In the genomic region with DNA sequence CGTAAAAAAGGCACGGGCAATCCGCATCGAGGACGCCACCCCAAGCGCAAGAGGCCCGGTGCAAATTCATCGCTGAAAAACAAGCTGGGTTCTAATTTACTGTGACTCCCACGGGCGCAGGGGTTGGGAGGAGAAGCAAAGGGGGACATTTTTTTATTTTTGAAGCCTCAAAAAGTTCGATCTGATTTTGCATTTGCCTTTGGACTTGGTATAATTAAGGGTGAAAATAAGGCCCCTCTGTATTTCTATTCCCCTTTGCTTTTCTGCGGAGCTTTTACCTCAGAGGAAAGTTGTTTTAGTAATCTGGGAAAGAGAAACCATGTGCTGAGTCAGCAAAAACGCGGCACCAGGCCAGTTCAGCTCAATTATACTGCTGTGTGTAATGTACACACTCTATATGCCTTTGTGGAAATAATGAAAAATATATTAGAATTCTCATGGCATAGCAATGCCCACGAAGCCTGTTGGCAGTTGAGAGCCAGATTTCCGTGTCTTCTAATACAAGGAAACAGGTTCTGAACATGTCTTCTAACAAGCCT, we compare ENCODE assay signal across 14 cellular contexts.
DNase-seq lines count a peak whose midpoint lies in the region; ATAC-seq and TF ChIP-seq lines count a peak whose summit lies in the region.
"Had no signal": no experiment of that assay in that cellular context is flagged by ENCODE, and none has a peak within 500 bp of the region (broad histone marks: within the 10 kb centered on the region; RNA-seq: fewer than 3 reads in every experiment).

No MANE protein-coding gene starts in this region.

- no peak overlapping the region for H3K4ac ChIP-seq in H9 (ENCODE audit: low read depth, low read length)

- no peak overlapping the region for H3K14ac ChIP-seq in H9 (ENCODE audit: insufficient read depth, low read length)

- DNase-seq in H9 = no peak
- no peak for DNase-seq in RWPE1 (ENCODE audit: low spot score)
- DNase-seq in fibroblast of mammary gland (ENCODE audit: low read depth) = peak; percentile 20
- DNase-seq in progenitor cell of endocrine pancreas (ENCODE audit: low spot score, unreplicated experiment) = no peak
- no peak for DNase-seq in NCI-H128 (lab: John Stamatoyannopoulos, UW; ENCODE audit: unreplicated experiment)
- DNase-seq in AML-193 (lab: John Stamatoyannopoulos, UW) = no peak
- DNase-seq in activated effector memory CD4-positive, alpha-beta T cell treated with anti-CD3 and anti-CD28 coated beads, Interleukin-2, amount 50 U/mL, for 16 hours = no peak
- DNase-seq: activated naive CD4-positive, alpha-beta T cell treated with anti-CD3 and anti-CD28 coated beads for 36 hours; NCI-H1092; NCI-H524 treated with DMSO at 0.1 percent for 48 hours; right cardiac atrium had no signal

- H3K27ac Mint-ChIP-seq in H9 (no peak overlapping the region), progenitor cell of endocrine pancreas (no peak overlapping the region)
- H3K27ac Mint-ChIP-seq: activated naive CD4-positive, alpha-beta T cell treated with anti-CD3 and anti-CD28 coated beads for 36 hours had no signal

- H3K4me2 ChIP-seq in H9 (ENCODE audit: insufficient read depth, insufficient read length, low read length) = peak overlapping the region; percentile 46

- no peak overlapping the region for H4K5ac ChIP-seq in H9 (ENCODE audit: insufficient read length, low read depth, low read length)

- H2BK15ac ChIP-seq in H9 (ENCODE audit: low read depth, low read length) = no peak overlapping the region

- no peak overlapping the region for H4K91ac ChIP-seq in H9 (ENCODE audit: insufficient read length, low read depth, low read length)

- no peaks in the 10 kb centered on the region for H3K4me1 ChIP-seq in H9 (ENCODE audit: insufficient read depth, low read length)

- H3K27me3 Mint-ChIP-seq in H9 (ENCODE audit: low read depth) = peaks cover 78% of the 10 kb centered on the region
- peaks cover 62% of the 10 kb centered on the region for H3K27me3 Mint-ChIP-seq in progenitor cell of endocrine pancreas

- no peak overlapping the region for H2BK120ac ChIP-seq in H9 (ENCODE audit: low read depth, low read length, poor library complexity, severe bottlenecking)

- H3K79me2 ChIP-seq in H9 (ENCODE audit: insufficient read depth, low read length) = peaks cover 2% of the 10 kb centered on the region; the same call in 1 of the 2 replicates

- H3K27ac ChIP-seq in H9 (ENCODE audit: insufficient read length, low read depth, low read length) = no peak overlapping the region
- H3K27ac ChIP-seq in RWPE1 = peak overlapping the region; percentile 81
- H3K27ac ChIP-seq: C4-2B had no signal

- H3K9ac ChIP-seq in H9 (ENCODE audit: extremely low read depth, insufficient read length, low read length) = no peak overlapping the region

- peaks cover 21% of the 10 kb centered on the region for H3K23me2 ChIP-seq in H9 (ENCODE audit: insufficient read length, low read depth, low read length, poor library complexity, severe bottlenecking)

- no peaks in the 10 kb centered on the region for H3K9me3 ChIP-seq in H9 (ENCODE audit: control insufficient read depth, low read depth, low read length)

- H4K8ac ChIP-seq in H9 (replicated peaks; ENCODE audit: insufficient read length, low read depth, low read length) = no peak overlapping the region

- no CpG with 5 or more reads among the region's 16 CpGs for WGBS in H9 (ENCODE audit: extremely low coverage, insufficient read length, low lambda C conversion rate)

- no peak overlapping the region for H2AFZ ChIP-seq in H9 (ENCODE audit: low read length)

- POLR2A ChIA-PET in RWPE1 (lab: Yijun Ruan, JAX; ENCODE audit: low non-redundant PET) = no interaction called here

- H2AK5ac ChIP-seq in H9 (ENCODE audit: insufficient read length, low read length) = no peak overlapping the region

- H3K9me3 Mint-ChIP-seq in H9 (no peaks in the 10 kb centered on the region), progenitor cell of endocrine pancreas (ENCODE audit: low read depth) (no peaks in the 10 kb centered on the region)
- H3K9me3 Mint-ChIP-seq: activated naive CD4-positive, alpha-beta T cell treated with anti-CD3 and anti-CD28 coated beads for 36 hours had no signal

- H3K27me3 ChIP-seq in H9 (ENCODE audit: insufficient read depth, low read length) = peaks cover 14% of the 10 kb centered on the region; the same call in 1 of the 2 replicates

- no peak overlapping the region for H2BK5ac ChIP-seq in H9 (ENCODE audit: insufficient read length, low read length)

- CTCF ChIA-PET in RWPE1 (lab: Yijun Ruan, JAX) = interaction anchor here (0.7 kb wide), 1 partner anchor 118 kb away, joined by 4 read pairs; no protein-coding TSS in a partner anchor

- H3K36me3 Mint-ChIP-seq in H9 (ENCODE audit: insufficient read depth in 1 of 3, low read depth in 3 of 3) = no peaks in the 10 kb centered on the region; a peak in 1 of 7 replicates
- no peaks in the 10 kb centered on the region for H3K36me3 Mint-ChIP-seq in progenitor cell of endocrine pancreas (ENCODE audit: insufficient read depth)

- no peak overlapping the region for H3K56ac ChIP-seq in H9 (ENCODE audit: insufficient read length, low read depth, low read length)

- H3K4me3 ChIP-seq in fibroblast of mammary gland (ENCODE audit: control insufficient read depth, low read depth, low read length) = no peak overlapping the region

- peaks cover 19 to 21% of the 10 kb centered on the region in 2 experiments for H3K4me1 Mint-ChIP-seq in H9
- peaks cover 9% of the 10 kb centered on the region for H3K4me1 Mint-ChIP-seq in progenitor cell of endocrine pancreas (ENCODE audit: low read depth)

- no peak overlapping the region for H3K23ac ChIP-seq in H9 (ENCODE audit: insufficient read length, low read depth, low read length)

- TF ChIP-seq CTCF in H9 (conservative IDR thresholded peaks at IDR 0.05) (no peak), RWPE1 (conservative IDR thresholded peaks at IDR 0.05; ENCODE audit: low read depth) (no peak), fibroblast of mammary gland (conservative IDR thresholded peaks at IDR 0.05; ENCODE audit: control insufficient read depth, insufficient read depth, low read depth, low read length) (no peak), progenitor cell of endocrine pancreas (IDR thresholded peaks at IDR 0.05; ENCODE audit: unreplicated experiment) (no peak)

- no peak overlapping the region for H3T11ph ChIP-seq in H9 (ENCODE audit: low read length)

- no peak overlapping the region for H3K18ac ChIP-seq in H9 (ENCODE audit: insufficient read length, low read depth, low read length)

- H4K20me1 ChIP-seq in H9 (ENCODE audit: control insufficient read depth, insufficient read depth, insufficient read length) = no peaks in the 10 kb centered on the region

- ATAC-seq in GM18520 (IDR thresholded peaks at IDR 0.05; ENCODE audit: unreplicated experiment) = no peak
- ATAC-seq: HCT116 had no signal

- H2BK20ac ChIP-seq in H9 (ENCODE audit: low read depth, low read length, poor library complexity, severe bottlenecking) = no peak overlapping the region

- H2BK12ac ChIP-seq in H9 (ENCODE audit: insufficient read length, low read depth, low read length) = no peak overlapping the region

- no peaks in the 10 kb centered on the region for H3K79me1 ChIP-seq in H9 (ENCODE audit: insufficient read depth, low read depth, low read length, poor library complexity, severe bottlenecking)

- peak overlapping the region; percentile 67 to 77; a peak in 4 of 5 replicates for H3K4me3 Mint-ChIP-seq in H9
- peak overlapping the region; percentile 73 for H3K4me3 Mint-ChIP-seq in progenitor cell of endocrine pancreas (ENCODE audit: low read depth)
- H3K4me3 Mint-ChIP-seq: activated naive CD4-positive, alpha-beta T cell treated with anti-CD3 and anti-CD28 coated beads for 36 hours had no signal
